25 cellular contexts compared by ENCODE assay signal in the genomic region with DNA sequence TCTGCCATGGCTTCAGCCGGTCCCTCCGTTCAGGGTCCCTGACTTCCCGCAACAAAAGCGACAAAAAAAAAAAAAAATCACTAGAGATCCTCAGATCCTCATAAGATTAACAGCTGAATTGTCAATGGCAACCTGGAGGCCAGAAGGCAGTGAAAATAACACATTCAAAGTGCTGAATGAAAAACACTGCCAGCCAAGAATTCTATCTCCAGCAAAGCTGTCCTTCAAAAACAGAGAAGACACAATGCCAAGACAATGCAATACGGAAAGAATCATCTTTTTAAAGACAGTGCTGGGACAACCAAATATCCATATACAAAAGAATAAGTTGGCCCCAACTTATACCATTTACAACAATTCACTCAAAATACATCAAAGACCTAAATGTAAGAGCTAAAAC.
"Had no signal": no experiment of that assay in that cellular context is flagged by ENCODE, and none has a peak within 500 bp of the region (broad histone marks: within the 10 kb centered on the region; RNA-seq: fewer than 3 reads in every experiment).

No MANE protein-coding gene starts in this region.

- H3K27ac ChIP-seq: brain microvascular endothelial cell, SJCRH30, SK-N-MC had no signal

- H3K4me3 ChIP-seq: SJCRH30, SK-N-MC had no signal

- H3K27me3 Mint-ChIP-seq: activated CD4-positive, alpha-beta T cell treated with anti-CD3 and anti-CD28 coated beads, Interleukin-2, amount 10 ng/mL, durations not matched to agents 24 days and 14 days; activated CD8-positive, alpha-beta T cell treated with anti-CD3 and anti-CD28 coated beads for 36 hours; activated naive CD8-positive, alpha-beta T cell; activated naive CD8-positive, alpha-beta T cell treated with anti-CD3 and anti-CD28 coated beads, Interleukin-2, amount 50 U/mL, for 24 hours had no signal

- ATAC-seq: activated CD8-positive, alpha-beta T cell treated with anti-CD3 and anti-CD28 coated beads for 36 hours; activated naive CD8-positive, alpha-beta T cell treated with anti-CD3 and anti-CD28 coated beads, Interleukin-2, amount 50 U/mL, for 24 hours had no signal

- H3K27ac Mint-ChIP-seq: activated CD4-positive, alpha-beta T cell treated with anti-CD3 and anti-CD28 coated beads, Interleukin-2, amount 10 ng/mL, durations not matched to agents 24 days and 14 days; activated CD8-positive, alpha-beta T cell treated with anti-CD3 and anti-CD28 coated beads for 36 hours; activated naive CD4-positive, alpha-beta T cell treated with anti-CD3 and anti-CD28 coated beads for 36 hours; activated naive CD8-positive, alpha-beta T cell; activated naive CD8-positive, alpha-beta T cell treated with anti-CD3 and anti-CD28 coated beads, Interleukin-2, amount 50 U/mL, for 24 hours; activated T-helper 1 cell treated with anti-CD3 and anti-CD28 coated beads, Interleukin-12 subunit alpha, Interleukin-12 subunit beta, Interleukin-2, Interleukin-4 antibody, amounts not matched to agents 30 ng/mL and 10 ng/mL and 1 ng/mL, durations not matched to agents 14 hours and 24 hours and 36 hours had no signal

- H3K4me1 ChIP-seq: SJCRH30 had no signal

- DNase-seq: activated CD4-positive, alpha-beta T cell treated with anti-CD3 and anti-CD28 coated beads, Interleukin-2, amount 10 ng/mL, durations not matched to agents 24 days and 14 days; activated CD4-positive, alpha-beta T cell treated with anti-CD3 and anti-CD28 coated beads, Interleukin-2, amount 50 U/mL, for 4 hours; activated CD8-positive, alpha-beta T cell treated with anti-CD3 and anti-CD28 coated beads for 36 hours; activated gamma-delta T cell treated with Interleukin-2 at 50 U/mL for 16 hours; activated naive CD4-positive, alpha-beta T cell treated with anti-CD3 and anti-CD28 coated beads for 36 hours; activated naive CD8-positive, alpha-beta T cell treated with anti-CD3 and anti-CD28 coated beads, Interleukin-2, amount 50 U/mL, for 24 hours; activated T-cell treated with anti-CD3 and anti-CD28 coated beads, Interleukin-2, amount 50 U/mL, for 1 hour; aorta; brain microvascular endothelial cell; central memory CD4-positive, alpha-beta T cell; Karpas-422; MM.1S; MV-4-11; NCI-H1092; NCI-H1436 treated with DMSO at 0.1 percent for 48 hours; NCI-H1694 treated with DMSO at 0.1 percent for 48 hours; NCI-H2029; NCI-H345; NCI-H524 treated with DMSO at 0.1 percent for 48 hours; SHP77; SJCRH30; T1000 had no signal

- H3K4me3 Mint-ChIP-seq: activated CD4-positive, alpha-beta T cell treated with anti-CD3 and anti-CD28 coated beads, Interleukin-2, amount 10 ng/mL, durations not matched to agents 24 days and 14 days; activated CD8-positive, alpha-beta T cell treated with anti-CD3 and anti-CD28 coated beads for 36 hours; activated naive CD4-positive, alpha-beta T cell treated with anti-CD3 and anti-CD28 coated beads for 36 hours; activated naive CD8-positive, alpha-beta T cell; activated naive CD8-positive, alpha-beta T cell treated with anti-CD3 and anti-CD28 coated beads, Interleukin-2, amount 50 U/mL, for 24 hours; activated T-helper 1 cell treated with anti-CD3 and anti-CD28 coated beads, Interleukin-12 subunit alpha, Interleukin-12 subunit beta, Interleukin-2, Interleukin-4 antibody, amounts not matched to agents 30 ng/mL and 10 ng/mL and 1 ng/mL, durations not matched to agents 14 hours and 24 hours and 36 hours had no signal

- H3K27me3 ChIP-seq: brain microvascular endothelial cell, SJCRH30 had no signal
